ENCODE assay signal across 1 cellular context in genomic region chr5:103178167-103178566, GRCh38.
TF ChIP-seq lines count a peak whose summit lies in the region.

No MANE protein-coding gene starts in this region.

TF ChIP-seq in SK-N-SH, 30 proteins besides CTCF, POLR2A, EP300 and RAD21 (continued from another document):
- TF ChIP-seq ZBTB33 (IDR thresholded peaks at IDR 0.05; ENCODE audit: borderline replicate concordance, low read depth) (no peak), USF1 (IDR thresholded peaks at IDR 0.05; ENCODE audit: borderline replicate concordance, low read depth) (no peak), TAF1 (IDR thresholded peaks at IDR 0.05; ENCODE audit: borderline replicate concordance, low read depth, low read length) (no peak)
